ENCODE assay signal across 8 cellular contexts in genomic region chr11:104164028-104164520, GRCh38. TPM values are rescaled to one million over a fixed set of nuclear protein-coding genes. Genes with fewer than 3 reads are reported as not detected.
DNase-seq lines count a peak whose midpoint lies in the region; ATAC-seq lines count a peak whose summit lies in the region.

Gene PDGFD (minus strand): TSS chr11:104164147.

- H4K8ac ChIP-seq in neuronal stem cell (ENCODE audit: low read depth, low read length) = no peak within 1 kb of the TSS

- no CpG with 5 or more reads among the region's 37 CpGs for WGBS in neuronal stem cell (ENCODE audit: extremely low coverage in 2 of 2, insufficient read length in 2 of 2, insufficient replicate concordance in 1 of 2), 2 donors

- H3K9me3 ChIP-seq in neuronal stem cell (replicated peaks in 1 of 2; ENCODE audit: control insufficient read depth in 2 of 2, insufficient read depth in 1 of 2, low read depth in 1 of 2, low read length in 2 of 2) = no peaks in the 10 kb centered on the region

- no peak within 1 kb of the TSS for H2BK120ac ChIP-seq in neuronal stem cell (ENCODE audit: low read depth, low read length)

- H3K14ac ChIP-seq in neuronal stem cell (ENCODE audit: low read length) = no peak within 1 kb of the TSS

- peak within 1 kb of the TSS; percentile 63 for H3K4me2 ChIP-seq in neuronal stem cell (ENCODE audit: insufficient read depth, low read length, poor library complexity, severe bottlenecking)

- no peak within 1 kb of the TSS for H2BK15ac ChIP-seq in neuronal stem cell (ENCODE audit: low read length)

- H2AK5ac ChIP-seq in neuronal stem cell (ENCODE audit: low read depth, low read length) = no peak within 1 kb of the TSS

- H3K18ac ChIP-seq in neuronal stem cell (ENCODE audit: low read length) = peak within 1 kb of the TSS; percentile 93

- DNase-seq in 8988T (peak; percentile 46), NCI-H2227 treated with DMSO at 0.1 percent for 48 hours (lab: John Stamatoyannopoulos, UW) (peak; percentile 77), germinal center (ENCODE audit: low spot score) (peak; percentile 83), neuronal stem cell (ENCODE audit: low spot score) (peak; percentile 78)
- peak; percentile 60 for DNase-seq in activated CD8-positive, alpha-beta memory T cell treated with anti-CD3 and anti-CD28 coated beads, Interleukin-2, amount 50 U/mL, for 48 hours
- no peak for DNase-seq in stimulated activated naive CD4-positive, alpha-beta T cell (lab: John Stamatoyannopoulos, UW)

- no peaks in the 10 kb centered on the region for H3K27me3 ChIP-seq in neuronal stem cell (ENCODE audit: control insufficient read depth in 3 of 3, insufficient read depth in 3 of 3, low read depth in 1 of 3, low read length in 3 of 3)

- no peak within 1 kb of the TSS for H2BK12ac ChIP-seq in neuronal stem cell (ENCODE audit: low read length)

- H3K4ac ChIP-seq in neuronal stem cell (ENCODE audit: low read length) = no peak within 1 kb of the TSS

- peak within 1 kb of the TSS; percentile 80 to 87 for H3K4me3 ChIP-seq in neuronal stem cell (ENCODE audit: low read length in 2 of 2)

- no peak within 1 kb of the TSS for H2BK5ac ChIP-seq in neuronal stem cell (ENCODE audit: low read length)

- no peaks in the 10 kb centered on the region for H3K36me3 ChIP-seq in neuronal stem cell (replicated peaks in 1 of 2; ENCODE audit: control insufficient read depth in 2 of 2, insufficient read depth in 2 of 2, low read length in 2 of 2)

- H3K27ac ChIP-seq in neuronal stem cell (replicated peaks; ENCODE audit: low read length) = peak within 1 kb of the TSS; percentile 57

- no peaks in the 10 kb centered on the region for H3K79me1 ChIP-seq in neuronal stem cell (ENCODE audit: low read depth, low read length)

- H4K91ac ChIP-seq in neuronal stem cell (ENCODE audit: low read depth, low read length, poor library complexity) = no peak within 1 kb of the TSS

- ATAC-seq in GM18499 (IDR thresholded peaks at IDR 0.05; ENCODE audit: insufficient read depth, unreplicated experiment) = peak; percentile 75
- peak; percentile 92 for ATAC-seq in HG02852 (IDR thresholded peaks at IDR 0.05; ENCODE audit: unreplicated experiment)

- peaks cover 5 to 7% of the 10 kb centered on the region in 2 donors for H3K4me1 ChIP-seq in neuronal stem cell (ENCODE audit: control insufficient read depth in 2 of 2, insufficient read depth in 1 of 2, low read depth in 1 of 2, low read length in 2 of 2)

- peak within 1 kb of the TSS; percentile 18 for H3K23ac ChIP-seq in neuronal stem cell (ENCODE audit: low read depth, low read length, poor library complexity)

- peak within 1 kb of the TSS; percentile 93 for H2AFZ ChIP-seq in neuronal stem cell (ENCODE audit: low read length)

- H3K9ac ChIP-seq in neuronal stem cell (ENCODE audit: low read depth, low read length, poor library complexity) = peak within 1 kb of the TSS; percentile 90

RNA-seq across cellular contexts. Expression of gene PDGFD, which starts in this region (rescaled TPM):
- polyA plus RNA-seq in neuronal stem cell (2013, experiment 1 of 2) = 2.3 TPM
- 2.2 TPM for polyA plus RNA-seq in neuronal stem cell (2013, experiment 2 of 2)

Comparison
In these comparisons a context has a peak if more than half of its experiments do, and no peak if none do; other contexts are left out.
1. DNase-seq: peak in 8988T (single experiment), NCI-H2227 treated with DMSO at 0.1 percent for 48 hours (single experiment), activated CD8-positive, alpha-beta memory T cell treated with anti-CD3 and anti-CD28 coated beads, Interleukin-2, amount 50 U/mL, for 48 hours (single experiment), germinal center (single experiment) and neuronal stem cell (single experiment); none in stimulated activated naive CD4-positive, alpha-beta T cell (0 of 6).